8 cellular contexts compared by ENCODE assay signal in genomic region chr12:98514984-98515367, GRCh38. TPM values are rescaled to one million over a fixed set of nuclear protein-coding genes. Genes with fewer than 3 reads are reported as not detected.
DNase-seq lines count a peak whose midpoint lies in the region; TF ChIP-seq lines count a peak whose summit lies in the region.

No MANE protein-coding gene starts in this region.

- no peaks in the 10 kb centered on the region for H3K9me3 Mint-ChIP-seq in activated naive CD4-positive, alpha-beta T cell treated with anti-CD3 and anti-CD28 coated beads, Interleukin-2, amount 10 ng/mL, durations not matched to agents 7 days and 5 days

- peak overlapping the region; percentile 67 for H2BK120ac ChIP-seq in mesenchymal stem cell (ENCODE audit: low read depth, low read length)

- peaks cover 39% of the 10 kb centered on the region for H3K36me3 Mint-ChIP-seq in activated naive CD4-positive, alpha-beta T cell treated with anti-CD3 and anti-CD28 coated beads, Interleukin-2, amount 10 ng/mL, durations not matched to agents 7 days and 5 days

- peak overlapping the region; percentile 81 for H4K8ac ChIP-seq in mesenchymal stem cell (ENCODE audit: low read length)

- no peak overlapping the region for H3K14ac ChIP-seq in mesenchymal stem cell (ENCODE audit: low read length in 2 of 2)

- peaks cover 41% of the 10 kb centered on the region for H3K4me1 Mint-ChIP-seq in activated naive CD4-positive, alpha-beta T cell treated with anti-CD3 and anti-CD28 coated beads, Interleukin-2, amount 10 ng/mL, durations not matched to agents 7 days and 5 days

- peaks cover 1% of the 10 kb centered on the region for H3K4me1 ChIP-seq in mesenchymal stem cell (ENCODE audit: control insufficient read depth, insufficient read depth, low read depth, low read length)
- peaks cover 0 to 10% of the 10 kb centered on the region in 2 donors for H3K4me1 ChIP-seq in uterus

- H2BK12ac ChIP-seq in mesenchymal stem cell (ENCODE audit: low read length in 2 of 2), result peak overlapping the region in 1 of 2 experiments; percentile 88

- peak overlapping the region in 1 of 2 experiments; percentile 82 for H3K4ac ChIP-seq in mesenchymal stem cell (ENCODE audit: low read depth in 1 of 2, low read length in 2 of 2)

- peak overlapping the region; percentile 97 for H3K9ac ChIP-seq in mesenchymal stem cell (ENCODE audit: low read length)

- peak overlapping the region; percentile 98 for H3K4me3 Mint-ChIP-seq in activated naive CD4-positive, alpha-beta T cell treated with anti-CD3 and anti-CD28 coated beads, Interleukin-2, amount 10 ng/mL, durations not matched to agents 7 days and 5 days

- peak overlapping the region; percentile 58 to 93 for H3K18ac ChIP-seq in mesenchymal stem cell (ENCODE audit: low read depth in 1 of 2, low read length in 2 of 2)

- TF ChIP-seq CTCF in cardiac fibroblast (IDR thresholded peaks at IDR 0.05; ENCODE audit: low read depth, low read length) (no peak), uterus (IDR thresholded peaks at IDR 0.05) (no peak)

- H3K23ac ChIP-seq in mesenchymal stem cell (ENCODE audit: low read length in 2 of 2), result no peak overlapping the region

- no peaks in the 10 kb centered on the region for H3K36me3 ChIP-seq in mesenchymal stem cell (ENCODE audit: control insufficient read depth in 1 of 2, insufficient read depth in 2 of 2, low read depth in 1 of 2, low read length in 2 of 2)
- no peaks in the 10 kb centered on the region for H3K36me3 ChIP-seq in uterus

- CTCF ChIA-PET in activated naive CD4-positive, alpha-beta T cell treated with anti-CD3 and anti-CD28 coated beads, Interleukin-2, amount 10 ng/mL, durations not matched to agents 7 days and 5 days (lab: Charles Lee), result interaction anchor here (0.7 to 2.5 kb wide), 3 partner anchors 23 to 109 kb away, joined by 3 to 17 read pairs (median 3); no protein-coding TSS in a partner anchor

- H3K27ac ChIP-seq in mesenchymal stem cell (ENCODE audit: low read length, poor library complexity, severe bottlenecking) (peak overlapping the region; percentile 92), uterus (peak overlapping the region; percentile 97 to 98)

- peak overlapping the region; percentile 82 for H4K91ac ChIP-seq in mesenchymal stem cell (ENCODE audit: low read length)

- H3K4me3 ChIP-seq in cardiac fibroblast (replicated peaks in 1 of 2; ENCODE audit: low read depth in 2 of 2, low read length in 2 of 2), result peak overlapping the region; percentile 76 to 93
- H3K4me3 ChIP-seq in mesenchymal stem cell (ENCODE audit: insufficient read depth in 1 of 2, low read depth in 1 of 2, low read length in 2 of 2), result peak overlapping the region; percentile 94 to 99
- H3K4me3 ChIP-seq in uterus, result peak overlapping the region; percentile 77 to 96

- H3K79me1 ChIP-seq in mesenchymal stem cell (replicated peaks; ENCODE audit: low read length, poor library complexity, severe bottlenecking), result peaks cover 9% of the 10 kb centered on the region

- no peak overlapping the region for H2BK5ac ChIP-seq in mesenchymal stem cell (ENCODE audit: low read depth, low read length, poor library complexity, severe bottlenecking)

- no peak overlapping the region for H2AFZ ChIP-seq in mesenchymal stem cell (ENCODE audit: low read depth, low read length)

- H2AK5ac ChIP-seq in mesenchymal stem cell (ENCODE audit: low read length, severe bottlenecking), result no peak overlapping the region

- H3K9me3 ChIP-seq in mesenchymal stem cell (ENCODE audit: control insufficient read depth, low read length), result no peaks in the 10 kb centered on the region
- no peaks in the 10 kb centered on the region for H3K9me3 ChIP-seq in uterus

- peak overlapping the region; percentile 95 for H3K4me2 ChIP-seq in mesenchymal stem cell (ENCODE audit: low read length, poor library complexity, severe bottlenecking)

- TF ChIP-seq POLR2A in uterus (IDR thresholded peaks at IDR 0.05), result no peak

- H3K27me3 ChIP-seq in mesenchymal stem cell (ENCODE audit: control insufficient read depth in 1 of 2, insufficient read depth in 1 of 2, low read length in 2 of 2), result no peaks in the 10 kb centered on the region
- H3K27me3 ChIP-seq in uterus, result no peaks in the 10 kb centered on the region

- peaks cover 3% of the 10 kb centered on the region for H3K27me3 Mint-ChIP-seq in activated naive CD4-positive, alpha-beta T cell treated with anti-CD3 and anti-CD28 coated beads, Interleukin-2, amount 10 ng/mL, durations not matched to agents 7 days and 5 days

- intact Hi-C loops in uterus (cut with DNase I; ENCODE audit: low total_unique reads), result loop anchor here (5.0 kb wide), 1 partner anchor 93 kb away; no protein-coding TSS in a partner anchor

- 0% methylated on average over 18 of the region's 19 CpGs for WGBS in mesenchymal stem cell

- peak overlapping the region; percentile 100 for H3K27ac Mint-ChIP-seq in activated naive CD4-positive, alpha-beta T cell treated with anti-CD3 and anti-CD28 coated beads, Interleukin-2, amount 10 ng/mL, durations not matched to agents 7 days and 5 days

- peak overlapping the region; percentile 74 for H2BK15ac ChIP-seq in mesenchymal stem cell (ENCODE audit: low read depth, poor library complexity, severe bottlenecking)

- no peak for DNase-seq in activated naive CD4-positive, alpha-beta T cell treated with anti-CD3 and anti-CD28 coated beads, Interleukin-2, amount 10 ng/mL, durations not matched to agents 7 days and 5 days
- DNase-seq in activated naive CD4-positive, alpha-beta T cell (lab: John Stamatoyannopoulos, UW), result no peak
- DNase-seq in cardiac fibroblast (ENCODE audit: low read depth in 2 of 2), result no peak
- DNase-seq in mesenchymal stem cell, result no peak
- DNase-seq in uterus, result no peak
- DNase-seq in stimulated activated CD8-positive, alpha-beta memory T cell treated with anti-CD3 and anti-CD28 coated beads, Interleukin-4, amount 100 ng/mL, for 48 hours, result no peak
- DNase-seq in occipital lobe (lab: John Stamatoyannopoulos, UW), result no peak
- DNase-seq in NCI-H2029 (lab: John Stamatoyannopoulos, UW), result no peak

RNA-seq across cellular contexts. Expression of gene TMPO, which starts 0.4 kb away (rescaled TPM):
- polyA plus RNA-seq in mesenchymal stem cell (2013, experiment 1 of 2), result 16.8 TPM
- polyA plus RNA-seq in mesenchymal stem cell (2013, experiment 2 of 2), result 17.5 TPM
- 100 to 1,000 TPM in 1 of 4 donors, 10 to 100 TPM in 3; 59.7 to 256 (median 93.8) TPM for total RNA-seq in uterus
- total RNA-seq in occipital lobe, result 154 TPM
